ENCODE assay signal across 9 cellular contexts in genomic region chr13:34076943-34077703, GRCh38.
DNase-seq lines count a peak whose midpoint lies in the region; ATAC-seq and TF ChIP-seq lines count a peak whose summit lies in the region.
"Had no signal": no experiment of that assay in that cellular context is flagged by ENCODE, and none has a peak within 500 bp of the region (broad histone marks: within the 10 kb centered on the region; RNA-seq: fewer than 3 reads in every experiment).

No MANE protein-coding gene starts in this region.

- H3K4me1 ChIP-seq in right atrium auricular region: peaks cover 0 to 10% of the 10 kb centered on the region in 2 donors
- H3K4me1 ChIP-seq in tibial nerve: peaks cover 0 to 10% (median 0%) of the 10 kb centered on the region in 4 donors

- ATAC-seq in GM21526 (IDR thresholded peaks at IDR 0.05; ENCODE audit: low FRiP score, unreplicated experiment) (no peak), HG02970 (IDR thresholded peaks at IDR 0.05; ENCODE audit: low FRiP score, unreplicated experiment) (no peak)

- TF ChIP-seq CTCF in C4-2B (conservative IDR thresholded peaks at IDR 0.05) (peak; percentile 96), HFF-Myc (IDR thresholded peaks at IDR 0.05; ENCODE audit: low read depth, low read length, missing control alignments) (peak; percentile 59), right atrium auricular region (IDR thresholded peaks at IDR 0.05) (peak; percentile 54 to 77), tibial nerve (IDR thresholded peaks at IDR 0.05) (peak; percentile 19 to 51 (median 44))

- WGBS in tibial nerve, 2 donors: 17 to 18% methylated on average over 4 of the region's 4 CpGs

- H3K36me3 ChIP-seq in right atrium auricular region: no peaks in the 10 kb centered on the region
- no peaks in the 10 kb centered on the region for H3K36me3 ChIP-seq in tibial nerve

- H3K4me3 ChIP-seq in HFF-Myc (replicated peaks; ENCODE audit: low read depth, low read length) (no peak overlapping the region), right atrium auricular region (no peak overlapping the region), tibial nerve (no peak overlapping the region)

- H3K9me3 ChIP-seq in right atrium auricular region (peaks cover 0 to 21% of the 10 kb centered on the region in 2 donors), tibial nerve (peaks cover 0 to 9% (median 3%) of the 10 kb centered on the region in 4 donors)

- H3K27ac ChIP-seq in C4-2B (no peak overlapping the region), right atrium auricular region (no peak overlapping the region), tibial nerve (peak overlapping the region in 1 of 4 donors; percentile 33)
- H3K27ac ChIP-seq: epithelial cell of prostate had no signal

- H3K27me3 ChIP-seq in right atrium auricular region (no peaks in the 10 kb centered on the region), tibial nerve (no peaks in the 10 kb centered on the region)

- DNase-seq in HFF-Myc (ENCODE audit: extremely low read depth, low read depth) (peak; percentile 52), SK-MEL-5 (ENCODE audit: low read depth, low spot score) (peak; percentile 49), right atrium auricular region (ENCODE audit: low spot score) (no peak), tibial nerve (ENCODE audit: low spot score in 2 of 2) (no peak), ecto neural progenitor cell (ENCODE audit: low spot score) (no peak)

- TF ChIP-seq POLR2A in tibial nerve (IDR thresholded peaks at IDR 0.05): no peak

- in situ Hi-C loops in SK-MEL-5 (cut with HindIII; ENCODE audit: low pct_unique_long_range_greater_than_20kb, low sequenced_read_pairs): no loop called here

- TF ChIP-seq EP300 in tibial nerve (IDR thresholded peaks at IDR 0.05): no peak

Comparison
In these comparisons a context has a peak if more than half of its experiments do, and no peak if none do; other contexts are left out.
1. CTCF ChIP-seq: peak in every context shown above with its lines; median percentile 96 in C4-2B; 66 in right atrium auricular region; 59 in HFF-Myc; 44 in tibial nerve.
2. DNase-seq: peak in HFF-Myc (single experiment) and SK-MEL-5 (single experiment); none in right atrium auricular region (single experiment), tibial nerve (0 of 2) and ecto neural progenitor cell (single experiment).